In genomic region chr15:81293728-81294500, GRCh38 we compare ENCODE assay signal across 8 cellular contexts. TPM values are rescaled to one million over a fixed set of nuclear protein-coding genes. Genes with fewer than 3 reads are reported as not detected.
DNase-seq lines count a peak whose midpoint lies in the region; ATAC-seq lines count a peak whose summit lies in the region.

No MANE protein-coding gene starts in this region.

- peak overlapping the region; percentile 90 to 100 (median 98) for H3K4me2 ChIP-seq in BLaER1 treated with 17β-estradiol and CSF1 and Interleukin-3, amounts not matched to agents 10 nM and 100 nM

- H3K4me3 ChIP-seq in BLaER1 treated with 17β-estradiol and CSF1 and Interleukin-3, amounts not matched to agents 10 nM and 100 nM: peak overlapping the region in 9 of 10 experiments; percentile 35 to 70 (median 50); a peak in 17 of 20 replicates

- ATAC-seq in GM19452 (IDR thresholded peaks at IDR 0.05; ENCODE audit: unreplicated experiment) (peak; percentile 60), HG03521 (IDR thresholded peaks at IDR 0.05; ENCODE audit: unreplicated experiment) (peak; percentile 63), left ventricle myocardium superior (peak; percentile 21)

- peaks cover 0 to 5% (median 0%) of the 10 kb centered on the region in 11 experiments; a peak in 3 of 22 replicates for H3K9me3 ChIP-seq in BLaER1 treated with 17β-estradiol and CSF1 and Interleukin-3, amounts not matched to agents 10 nM and 100 nM (replicated peaks in 1 of 11)

- in situ Hi-C loops in ACHN (cut with HindIII; ENCODE audit: low pct_ligation_motif_present, low pct_unique_long_range_greater_than_20kb, low sequenced_read_pairs): no loop called here

- peaks cover 27% of the 10 kb centered on the region for H3K36me3 Mint-ChIP-seq in activated CD4-positive, alpha-beta T cell treated with anti-CD3 and anti-CD28 coated beads, Interleukin-2, amount 10 ng/mL, durations not matched to agents 24 days and 14 days (ENCODE audit: low read depth)

- peak; percentile 93 for DNase-seq in activated CD4-positive, alpha-beta T cell treated with anti-CD3 and anti-CD28 coated beads, Interleukin-2, amount 10 ng/mL, durations not matched to agents 24 days and 14 days
- DNase-seq in left ventricle myocardium superior (no peak), occipital lobe (lab: John Stamatoyannopoulos, UW) (no peak), ACHN (no peak)
- peak; percentile 67 to 71 for DNase-seq in stimulated activated CD8-positive, alpha-beta memory T cell treated with anti-CD3 and anti-CD28 coated beads, Interleukin-7, amount 100 ng/mL, for 4 hours (ENCODE audit: low read depth in 2 of 2)

- no peaks in the 10 kb centered on the region for H3K27me3 ChIP-seq in BLaER1 treated with 17β-estradiol and CSF1 and Interleukin-3, amounts not matched to agents 10 nM and 100 nM

- peaks cover 72% of the 10 kb centered on the region for H3K4me1 Mint-ChIP-seq in activated CD4-positive, alpha-beta T cell treated with anti-CD3 and anti-CD28 coated beads, Interleukin-2, amount 10 ng/mL, durations not matched to agents 24 days and 14 days

- intact Hi-C loops in activated CD4-positive, alpha-beta T cell treated with anti-CD3 and anti-CD28 coated beads, Interleukin-2, amount 10 ng/mL, durations not matched to agents 24 days and 14 days (cut with micrococcal nuclease): loop anchor here (1.0 to 10.0 kb wide), 5 partner anchors 8 to 753 kb away; partner anchors contain the start of gene MEX3B
- intact Hi-C loops in left ventricle myocardium superior (cut with micrococcal nuclease): no loop called here

- H3K9ac ChIP-seq in BLaER1 treated with 17β-estradiol and CSF1 and Interleukin-3, amounts not matched to agents 10 nM and 100 nM: peak overlapping the region in 10 of 11 experiments; percentile 39 to 87 (median 82); a peak in 20 of 22 replicates

- H3K9me3 Mint-ChIP-seq in activated CD4-positive, alpha-beta T cell treated with anti-CD3 and anti-CD28 coated beads, Interleukin-2, amount 10 ng/mL, durations not matched to agents 24 days and 14 days: no peaks in the 10 kb centered on the region

- peak overlapping the region; percentile 94 for H3K4me3 Mint-ChIP-seq in activated CD4-positive, alpha-beta T cell treated with anti-CD3 and anti-CD28 coated beads, Interleukin-2, amount 10 ng/mL, durations not matched to agents 24 days and 14 days

- no peaks in the 10 kb centered on the region for H3K27me3 Mint-ChIP-seq in activated CD4-positive, alpha-beta T cell treated with anti-CD3 and anti-CD28 coated beads, Interleukin-2, amount 10 ng/mL, durations not matched to agents 24 days and 14 days

- H3K27ac ChIP-seq in BLaER1 treated with 17β-estradiol and CSF1 and Interleukin-3, amounts not matched to agents 10 nM and 100 nM: peak overlapping the region; percentile 32 to 98 (median 92); a peak in 21 of 22 replicates

- peaks cover 0 to 9% (median 0%) of the 10 kb centered on the region in 11 experiments; a peak in 3 of 22 replicates for H3K36me3 ChIP-seq in BLaER1 treated with 17β-estradiol and CSF1 and Interleukin-3, amounts not matched to agents 10 nM and 100 nM

- H4K20me1 ChIP-seq in BLaER1 treated with 17β-estradiol and CSF1 and Interleukin-3, amounts not matched to agents 10 nM and 100 nM: no peaks in the 10 kb centered on the region

- peaks cover 72 to 93% (median 81%) of the 10 kb centered on the region in 10 experiments for H3K4me1 ChIP-seq in BLaER1 treated with 17β-estradiol and CSF1 and Interleukin-3, amounts not matched to agents 10 nM and 100 nM

- H3K27ac Mint-ChIP-seq in activated CD4-positive, alpha-beta T cell treated with anti-CD3 and anti-CD28 coated beads, Interleukin-2, amount 10 ng/mL, durations not matched to agents 24 days and 14 days: peak overlapping the region; percentile 95

RNA-seq across cellular contexts. Expression of gene STARD5, which starts 30.0 kb away (rescaled TPM):
- 4.6 and 5.8 TPM in 2 replicates for total RNA-seq in activated CD4-positive, alpha-beta T cell treated with anti-CD3 and anti-CD28 coated beads, Interleukin-2, amount 10 ng/mL, durations not matched to agents 24 days and 14 days
- total RNA-seq in left ventricle myocardium superior (1.8 TPM), occipital lobe (5.9 TPM)

Comparison
In these comparisons a context has a peak if more than half of its experiments do, and no peak if none do; other contexts are left out.
1. DNase-seq: peak in activated CD4-positive, alpha-beta T cell treated with anti-CD3 and anti-CD28 coated beads, Interleukin-2, amount 10 ng/mL, durations not matched to agents 24 days and 14 days (single experiment) and stimulated activated CD8-positive, alpha-beta memory T cell treated with anti-CD3 and anti-CD28 coated beads, Interleukin-7, amount 100 ng/mL, for 4 hours (2 of 2); none in left ventricle myocardium superior (single experiment), occipital lobe (single experiment) and ACHN (single experiment).
2. Peak in every context shown above with its lines, with median percentiles within 50 percentile points of each other: ATAC-seq.